In the genomic region with DNA sequence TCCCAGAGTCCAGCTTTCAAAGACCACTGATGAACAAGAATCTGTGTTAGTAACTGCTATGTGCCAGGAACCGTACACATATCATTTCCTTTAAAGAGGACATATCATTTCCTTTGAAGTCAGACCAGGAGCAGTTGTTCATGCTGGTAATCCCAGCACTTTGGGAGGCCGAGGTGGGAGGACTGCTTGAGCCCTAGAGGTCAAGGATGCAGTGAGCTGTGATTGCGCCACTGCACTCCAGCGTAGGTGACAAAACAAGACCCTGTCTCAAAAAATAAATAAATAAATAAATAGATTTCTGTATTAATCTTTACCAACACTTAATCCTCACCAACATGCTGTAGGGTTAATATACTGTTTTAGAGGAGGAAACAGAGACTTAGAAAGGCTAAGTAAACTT, we compare ENCODE assay signal across 1 cellular context.
TF ChIP-seq lines count a peak whose summit lies in the region.

No MANE protein-coding gene starts in this region.

TF ChIP-seq in HepG2, 621 proteins besides CTCF, POLR2A, EP300 and RAD21:
- TF ChIP-seq, protein P1, sequence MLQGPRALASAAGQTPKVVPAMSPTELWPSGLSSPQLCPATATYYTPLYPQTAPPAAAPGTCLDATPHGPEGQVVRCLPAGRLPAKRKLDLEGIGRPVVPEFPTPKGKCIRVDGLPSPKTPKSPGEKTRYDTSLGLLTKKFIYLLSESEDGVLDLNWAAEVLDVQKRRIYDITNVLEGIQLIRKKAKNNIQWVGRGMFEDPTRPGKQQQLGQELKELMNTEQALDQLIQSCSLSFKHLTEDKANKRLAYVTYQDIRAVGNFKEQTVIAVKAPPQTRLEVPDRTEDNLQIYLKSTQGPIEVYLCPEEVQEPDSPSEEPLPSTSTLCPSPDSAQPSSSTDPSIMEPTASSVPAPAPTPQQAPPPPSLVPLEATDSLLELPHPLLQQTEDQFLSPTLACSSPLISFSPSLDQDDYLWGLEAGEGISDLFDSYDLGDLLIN (CRISPR knock-in tag; IDR thresholded peaks at IDR 0.05; ENCODE audit: borderline replicate concordance): no peak
- TF ChIP-seq JUND (CRISPR knock-in tag; IDR thresholded peaks at IDR 0.05) (no peak), MED8 (CRISPR knock-in tag; IDR thresholded peaks at IDR 0.05; ENCODE audit: insufficient replicate concordance) (no peak), PAF1 (CRISPR knock-in tag; IDR thresholded peaks at IDR 0.05) (no peak), RNF2 (conservative IDR thresholded peaks at IDR 0.05; ENCODE audit: low read depth) (no peak), CEBPG (CRISPR knock-in tag; IDR thresholded peaks at IDR 0.05) (0 out of 2 replicates have a peak, but pooled peaks have one; percentile 7), TOE1 (CRISPR knock-in tag; IDR thresholded peaks at IDR 0.05) (no peak), MEF2D (CRISPR knock-in tag; IDR thresholded peaks at IDR 0.05) (no peak), ATF5 (CRISPR knock-in tag; IDR thresholded peaks at IDR 0.05; ENCODE audit: low read depth) (no peak), ZNF780A (CRISPR knock-in tag; IDR thresholded peaks at IDR 0.05) (no peak), PRMT3 (CRISPR knock-in tag; IDR thresholded peaks at IDR 0.05; ENCODE audit: borderline replicate concordance, low read depth) (no peak), ZNF263 (CRISPR knock-in tag; IDR thresholded peaks at IDR 0.05) (0 out of 2 replicates have a peak, but pooled peaks have one; percentile 46), CEBPB (IDR thresholded peaks at IDR 0.05; ENCODE audit: borderline replicate concordance, low read depth, low read length) (0 out of 2 replicates have a peak, but pooled peaks have one; percentile 14), ZBTB40 (IDR thresholded peaks at IDR 0.05) (no peak), ZBTB40 (CRISPR knock-in tag; IDR thresholded peaks at IDR 0.05) (no peak), ZNF547 (CRISPR knock-in tag; IDR thresholded peaks at IDR 0.05) (no peak), ZNF776 (CRISPR knock-in tag; IDR thresholded peaks at IDR 0.05) (no peak)
- TF ChIP-seq, protein P2, sequence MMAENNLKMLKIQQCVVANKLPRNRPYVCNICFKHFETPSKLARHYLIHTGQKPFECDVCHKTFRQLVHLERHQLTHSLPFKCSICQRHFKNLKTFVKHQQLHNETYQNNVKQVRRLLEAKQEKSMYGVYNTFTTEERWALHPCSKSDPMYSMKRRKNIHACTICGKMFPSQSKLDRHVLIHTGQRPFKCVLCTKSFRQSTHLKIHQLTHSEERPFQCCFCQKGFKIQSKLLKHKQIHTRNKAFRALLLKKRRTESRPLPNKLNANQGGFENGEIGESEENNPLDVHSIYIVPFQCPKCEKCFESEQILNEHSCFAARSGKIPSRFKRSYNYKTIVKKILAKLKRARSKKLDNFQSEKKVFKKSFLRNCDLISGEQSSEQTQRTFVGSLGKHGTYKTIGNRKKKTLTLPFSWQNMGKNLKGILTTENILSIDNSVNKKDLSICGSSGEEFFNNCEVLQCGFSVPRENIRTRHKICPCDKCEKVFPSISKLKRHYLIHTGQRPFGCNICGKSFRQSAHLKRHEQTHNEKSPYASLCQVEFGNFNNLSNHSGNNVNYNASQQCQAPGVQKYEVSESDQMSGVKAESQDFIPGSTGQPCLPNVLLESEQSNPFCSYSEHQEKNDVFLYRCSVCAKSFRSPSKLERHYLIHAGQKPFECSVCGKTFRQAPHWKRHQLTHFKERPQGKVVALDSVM (CRISPR knock-in tag; IDR thresholded peaks at IDR 0.05): peak; percentile 92
